ENCODE assay signal across 29 cellular contexts in genomic region chr1:74011736-74012135, GRCh38.
"Had no signal": no experiment of that assay in that cellular context is flagged by ENCODE, and none has a peak within 500 bp of the region (broad histone marks: within the 10 kb centered on the region; RNA-seq: fewer than 3 reads in every experiment).

No MANE protein-coding gene starts in this region.

- H3K4me3 ChIP-seq: adrenal gland, ascending aorta, cardiac muscle cell had no signal

- DNase-seq: activated B cell treated with CpG ODN at 0.5 μM for 24 hours; activated CD4-positive, alpha-beta memory T cell treated with anti-CD3 and anti-CD28 coated beads for 36 hours; activated CD4-positive, alpha-beta T cell treated with anti-CD3 and anti-CD28 coated beads for 4 hours; activated CD4-positive, alpha-beta T cell treated with anti-CD3 and anti-CD28 coated beads, Interleukin-2, amount 10 ng/mL, durations not matched to agents 24 days and 14 days; activated CD4-positive, alpha-beta T cell treated with anti-CD3 and anti-CD28 coated beads, Interleukin-2, amount 50 U/mL, for 1 hour; activated CD4-positive, alpha-beta T cell treated with anti-CD3 and anti-CD28 coated beads, Interleukin-2, amount 50 U/mL, for 4 hours; activated CD4-positive, CD25-positive, alpha-beta regulatory T cell treated with anti-CD3 and anti-CD28 coated beads, Interleukin-2, amount 50 U/mL, for 72 hours; activated CD8-positive, alpha-beta memory T cell treated with anti-CD3 and anti-CD28 coated beads, Interleukin-2, amount 50 U/mL, for 4 hours; activated CD8-positive, alpha-beta T cell treated with anti-CD3 and anti-CD28 coated beads for 36 hours; activated effector memory CD4-positive, alpha-beta T cell treated with anti-CD3 and anti-CD28 coated beads, Interleukin-2, amount 50 U/mL, for 16 hours; activated gamma-delta T cell treated with Interleukin-2 at 50 U/mL for 16 hours; activated naive CD4-positive, alpha-beta T cell; activated naive CD4-positive, alpha-beta T cell treated with anti-CD3 and anti-CD28 coated beads for 36 hours; activated naive CD4-positive, alpha-beta T cell treated with anti-CD3 and anti-CD28 coated beads, Interleukin-2, amount 50 U/mL, for 16 hours; activated naive CD8-positive, alpha-beta T cell treated with anti-CD3 and anti-CD28 coated beads for 36 hours; activated T-cell treated with anti-CD3 and anti-CD28 coated beads for 4 hours; activated T-cell treated with anti-CD3 and anti-CD28 coated beads, Interleukin-2, amount 50 U/mL, for 1 hour; activated T-cell treated with anti-CD3 and anti-CD28 coated beads, Interleukin-2, amount 50 U/mL, for 4 hours; activated T-cell treated with anti-CD3 and anti-CD28 coated beads, Interleukin-2, amount 50 U/mL, for 72 hours; adrenal gland; amniotic stem cell; caudate nucleus; cerebellar nuclear complex; T-helper 1 cell; T-helper 2 cell; T-helper 9 cell had no signal

- H3K9me3 ChIP-seq: adrenal gland, ascending aorta had no signal

- H3K36me3 ChIP-seq: adrenal gland, ascending aorta, cardiac muscle cell had no signal

- H3K27me3 ChIP-seq: adrenal gland, ascending aorta had no signal

- H3K4me1 ChIP-seq: adrenal gland, ascending aorta had no signal

- H3K27ac ChIP-seq: adrenal gland, ascending aorta, cardiac muscle cell, VCaP had no signal
